26 cellular contexts compared by ENCODE assay signal in the genomic region with DNA sequence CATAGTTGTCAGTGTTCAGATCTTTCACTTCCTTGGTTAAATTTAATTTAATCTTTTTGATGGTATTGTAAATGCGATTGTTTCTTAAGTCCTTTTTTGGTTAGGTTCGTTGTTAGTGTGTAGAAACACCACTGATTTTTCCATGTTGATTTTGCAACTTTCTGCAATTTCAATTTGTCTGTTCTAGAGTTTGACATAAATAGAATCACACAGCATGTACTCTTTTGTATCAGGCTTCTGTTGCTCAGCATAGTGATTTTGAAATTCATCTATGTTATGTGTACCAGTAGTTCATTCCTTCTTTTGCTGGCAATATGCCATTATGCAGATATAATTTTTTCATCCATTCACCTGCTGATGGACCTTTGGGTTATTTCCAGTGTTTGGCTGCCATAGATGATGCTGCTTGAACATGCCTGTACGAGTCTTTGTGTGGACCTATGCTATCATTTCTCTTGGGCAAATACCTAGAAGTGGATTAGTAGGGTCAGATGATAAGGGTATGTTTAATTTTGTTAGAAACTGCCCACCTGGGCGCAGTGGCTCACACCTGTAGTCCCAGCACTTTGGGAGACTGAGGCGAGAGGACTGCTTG. TPM values are rescaled to one million over a fixed set of nuclear protein-coding genes. Genes with fewer than 3 reads are reported as not detected.
DNase-seq lines count a peak whose midpoint lies in the region; TF ChIP-seq lines count a peak whose summit lies in the region.
"Had no signal": no experiment of that assay in that cellular context is flagged by ENCODE, and none has a peak within 500 bp of the region (broad histone marks: within the 10 kb centered on the region; RNA-seq: fewer than 3 reads in every experiment).

No MANE protein-coding gene starts in this region.

- H3K36me3 ChIP-seq in trophoblast cell (ENCODE audit: control insufficient read depth in 1 of 2, insufficient read depth in 2 of 2, low read length in 2 of 2): peaks cover 3% of the 10 kb centered on the region in 2 experiments
- H3K36me3 ChIP-seq in SJCRH30: 0 out of 2 replicates have a peak, but pooled peaks cover 2% of the 10 kb centered on the region
- no peaks in the 10 kb centered on the region for H3K36me3 ChIP-seq in adrenal gland (replicated peaks in 1 of 2)
- H3K36me3 ChIP-seq: ovary had no signal

- H2AK5ac ChIP-seq in trophoblast cell (ENCODE audit: low read length): no peak overlapping the region

- H3K9me3 ChIP-seq in trophoblast cell (ENCODE audit: insufficient read depth, low read depth, low read length) (no peaks in the 10 kb centered on the region), SJCRH30 (replicated peaks) (no peaks in the 10 kb centered on the region), adrenal gland (replicated peaks in 1 of 3) (no peaks in the 10 kb centered on the region)
- H3K9me3 ChIP-seq: ovary had no signal

- H4K8ac ChIP-seq in trophoblast cell (ENCODE audit: low read depth, low read length): no peak overlapping the region

- no peak overlapping the region for H4K91ac ChIP-seq in trophoblast cell (ENCODE audit: low read depth, low read length)

- intact Hi-C loops in adrenal gland (cut with DNase I): no loop called here

- H2AFZ ChIP-seq in trophoblast cell (ENCODE audit: insufficient read depth, low read length, poor library complexity): no peak overlapping the region

- no peak for TF ChIP-seq POLR2A in adrenal gland (IDR thresholded peaks at IDR 0.05)

- H3K79me2 ChIP-seq in trophoblast cell (ENCODE audit: control insufficient read depth, insufficient read depth, low read length, poor library complexity): peaks cover 12% of the 10 kb centered on the region

- H3K79me1 ChIP-seq in trophoblast cell (ENCODE audit: low read length): peaks cover 5% of the 10 kb centered on the region

- no peak overlapping the region for H3K9ac ChIP-seq in trophoblast cell (ENCODE audit: low read length)
- H3K9ac ChIP-seq: KMS-11 had no signal

- no peak overlapping the region for H3K14ac ChIP-seq in trophoblast cell (ENCODE audit: low read length)

- peak overlapping the region; percentile 70 for H3K4ac ChIP-seq in trophoblast cell (ENCODE audit: low read depth, low read length)

- H3K4me1 ChIP-seq in trophoblast cell (ENCODE audit: control insufficient read depth in 1 of 2, insufficient read depth in 2 of 2, low read length in 2 of 2) (peaks cover 18 to 26% of the 10 kb centered on the region in 2 experiments), SJCRH30 (no peaks in the 10 kb centered on the region), adrenal gland (replicated peaks in 1 of 2) (peaks cover 0 to 15% of the 10 kb centered on the region in 2 donors)

- WGBS in trophoblast cell (ENCODE audit: extremely low coverage, insufficient coverage, insufficient read length): no CpG with 5 or more reads among the region's 5 CpGs
- 78 to 97% (median 85%) methylated on average over 5 of the region's 5 CpGs for WGBS in adrenal gland, 4 donors

- no peak overlapping the region for H4K12ac ChIP-seq in trophoblast cell (ENCODE audit: low read depth, low read length)

- no peak overlapping the region for H3K23ac ChIP-seq in trophoblast cell (ENCODE audit: low read length)

- peak overlapping the region; percentile 12 for H2BK5ac ChIP-seq in trophoblast cell (ENCODE audit: low read depth, low read length, poor library complexity)

- no peaks in the 10 kb centered on the region for H3K27me3 ChIP-seq in trophoblast cell (ENCODE audit: insufficient read depth, low read length)
- H3K27me3 ChIP-seq in SJCRH30: no peaks in the 10 kb centered on the region
- H3K27me3 ChIP-seq in adrenal gland: no peaks in the 10 kb centered on the region
- H3K27me3 ChIP-seq: ovary had no signal

- H3K27ac ChIP-seq in trophoblast cell (ENCODE audit: low read depth, low read length) (no peak overlapping the region), SJCRH30 (no peak overlapping the region), adrenal gland (no peak overlapping the region)
- H3K27ac ChIP-seq: KMS-11, ovary, skin epidermis, VCaP had no signal

- H3K18ac ChIP-seq in trophoblast cell (ENCODE audit: low read length): peak overlapping the region; percentile 18

- H2BK12ac ChIP-seq in trophoblast cell (ENCODE audit: low read length): no peak overlapping the region

- no peak overlapping the region for H2BK120ac ChIP-seq in trophoblast cell (ENCODE audit: insufficient read depth, low read length, poor library complexity)

- no peak overlapping the region for H3K4me2 ChIP-seq in trophoblast cell (ENCODE audit: low read length)
- H3K4me2 ChIP-seq: KMS-11 had no signal

- H3K4me3 ChIP-seq in trophoblast cell (ENCODE audit: low read depth, low read length): no peak overlapping the region
- H3K4me3 ChIP-seq in SJCRH30: no peak overlapping the region
- no peak overlapping the region for H3K4me3 ChIP-seq in adrenal gland
- H3K4me3 ChIP-seq: lung, ovary, skin epidermis had no signal

- DNase-seq in SIG-M5 treated with dmso at 0.1 percent for 504 hours (lab: John Stamatoyannopoulos, UW; ENCODE audit: unreplicated experiment) (peak; percentile 44), SIG-M5 (lab: John Stamatoyannopoulos, UW) (no peak), NCI-H146 (lab: John Stamatoyannopoulos, UW) (peak; percentile 36), amniotic epithelial cell (ENCODE audit: low read depth) (peak; percentile 67), trophoblast cell (no peak), dermis blood vessel endothelial cell (no peak), SJCRH30 (no peak), adrenal gland (no peak)
- DNase-seq: activated CD4-positive, alpha-beta T cell treated with anti-CD3 and anti-CD28 coated beads for 4 hours; activated effector memory CD4-positive, alpha-beta T cell treated with anti-CD3 and anti-CD28 coated beads, Interleukin-2, amount 50 U/mL, for 16 hours; activated T-cell treated with anti-CD3 and anti-CD28 coated beads for 4 hours; DMS53; effector CD4-positive, alpha-beta T cell; GDM1; HCEC 1CT; kidney glomerular epithelial cell; NCI-H187 treated with DMSO at 0.1 percent for 48 hours; NCI-H2227 treated with DMSO at 0.1 percent for 48 hours; NCI-H526 treated with DMSO at 0.1 percent for 48 hours; nephron progenitor cell; ovary; stimulated activated naive CD8-positive, alpha-beta T cell treated with anti-CD3 and anti-CD28 coated beads, Interleukin-15, amount 100 ng/mL, for 72 hours had no signal

- no peak for TF ChIP-seq CTCF in adrenal gland (IDR thresholded peaks at IDR 0.05)

RNA-seq across cellular contexts. Expression of a gene that starts 33.1 kb away (rescaled TPM):
- 16.3 and 17.4 TPM in 2 replicates for polyA plus RNA-seq in trophoblast cell (2013)
- total RNA-seq in dermis blood vessel endothelial cell (12.2 and 12.9 TPM in 2 replicates), adrenal gland (10 to 100 TPM in 4 of 8 donors, 1 to 10 TPM in 4; 5.3 to 16.8 (median 9.0) TPM)
- 0.95 and 3.9 TPM in 2 replicates for total RNA-seq in SJCRH30 (2014; rRNA removed; shearing (Covaris generic))
- 10 to 100 TPM in 2 of 3 donors, 1 to 10 TPM in 1; 4.3 to 24.6 (median 14.5) TPM for polyA plus RNA-seq in adrenal gland

Comparison
In these comparisons a context has a peak if more than half of its experiments do, and no peak if none do; other contexts are left out.
1. DNase-seq: peak in SIG-M5 treated with dmso at 0.1 percent for 504 hours (single experiment), NCI-H146 (single experiment) and amniotic epithelial cell (single experiment); none in SIG-M5 (single experiment), trophoblast cell (0 of 2), dermis blood vessel endothelial cell (single experiment), SJCRH30 (0 of 2) and adrenal gland (0 of 7).